ENCODE assay signal across 22 cellular contexts in genomic region chr2:12300019-12300602, GRCh38.
A peak's percentile ranks its signal among the peaks of the same experiment; 100 is the strongest.
DNase-seq lines count a peak whose midpoint lies in the region; ATAC-seq and TF ChIP-seq lines count a peak whose summit lies in the region.
"Had no signal": no experiment of that assay in that cellular context is flagged by ENCODE, and none has a peak within 500 bp of the region (broad histone marks: within the 10 kb centered on the region; RNA-seq: fewer than 3 reads in every experiment).

No MANE protein-coding gene starts in this region.

- H3K9ac ChIP-seq in PC-3 (ENCODE audit: low read length): no peak overlapping the region
- H3K9ac ChIP-seq: BLaER1 had no signal

- BruUV-seq in PC-3 (replicated peaks; lab: Mats Ljungman, UMichigan): no TSS peak

- CTCF ChIA-PET in PC-3 (lab: Charles Lee): no interaction called here

- POLR2A ChIA-PET in PC-3 (lab: Charles Lee; ENCODE audit: unreplicated experiment): no interaction called here

- H3K27me3 ChIP-seq in ACC112 (ENCODE audit: insufficient read depth, low read length) (no peaks in the 10 kb centered on the region), PC-3 (ENCODE audit: low read length) (no peaks in the 10 kb centered on the region), gastroesophageal sphincter (no peaks in the 10 kb centered on the region)
- H3K27me3 ChIP-seq: BLaER1, gastrocnemius medialis, pancreas had no signal

- TF ChIP-seq CTCF in PC-3 (conservative IDR thresholded peaks at IDR 0.05; ENCODE audit: low read depth, low read length): no peak
- no peak for TF ChIP-seq CTCF in gastroesophageal sphincter (IDR thresholded peaks at IDR 0.05)

- H3K27ac ChIP-seq in ACC112 (ENCODE audit: low read depth, low read length): peak overlapping the region; percentile 40
- no peak overlapping the region for H3K27ac ChIP-seq in PC-3 (ENCODE audit: low read length)
- peak overlapping the region; percentile 31 to 73 (median 60) for H3K27ac ChIP-seq in gastroesophageal sphincter
- H3K27ac ChIP-seq: BLaER1, coronary artery, gastrocnemius medialis, pancreas had no signal

- no peak overlapping the region for H3K4me3 ChIP-seq in ACC112 (ENCODE audit: low read depth, low read length)
- no peak overlapping the region for H3K4me3 ChIP-seq in PC-3 (ENCODE audit: low read length)
- no peak overlapping the region for H3K4me3 ChIP-seq in gastroesophageal sphincter
- H3K4me3 ChIP-seq: BLaER1, coronary artery, gastrocnemius medialis, pancreas had no signal

- H3K4me1 ChIP-seq in ACC112 (ENCODE audit: control insufficient read depth, insufficient read depth, low read length, unreplicated experiment) (peaks cover 51% of the 10 kb centered on the region), PC-3 (ENCODE audit: insufficient read depth, low read length) (peaks cover 39% of the 10 kb centered on the region), gastroesophageal sphincter (peaks cover 0 to 14% (median 12%) of the 10 kb centered on the region in 3 donors)
- H3K4me1 ChIP-seq: gastrocnemius medialis had no signal

- no peaks in the 10 kb centered on the region for H3F3A ChIP-seq in PC-3 (ENCODE audit: low read length, unreplicated experiment)

- intact Hi-C loops in PC-3 (cut with micrococcal nuclease): loop anchor here (5.0 kb wide), 1 partner anchor 468 kb away; no protein-coding TSS in a partner anchor

- H3K9me2 ChIP-seq in PC-3 (replicated peaks; ENCODE audit: low read length): no peaks in the 10 kb centered on the region

- no peaks in the 10 kb centered on the region for H3K36me3 ChIP-seq in ACC112 (ENCODE audit: insufficient read depth, low read length)
- no peaks in the 10 kb centered on the region for H3K36me3 ChIP-seq in PC-3 (ENCODE audit: low read depth, low read length)
- H3K36me3 ChIP-seq in gastroesophageal sphincter: no peaks in the 10 kb centered on the region
- H3K36me3 ChIP-seq: BLaER1, gastrocnemius medialis, pancreas had no signal

- ATAC-seq in PC-3: no peak
- ATAC-seq in gastroesophageal sphincter: no peak
- ATAC-seq: gastrocnemius medialis, natural killer cell, pancreas, sciatic nerve had no signal

- DNase-seq in PC-3: peak; percentile 28
- DNase-seq in dermis blood vessel endothelial cell: peak; percentile 11
- no peak for DNase-seq in NCI-H1048 (lab: John Stamatoyannopoulos, UW)
- no peak for DNase-seq in NCI-H510A treated with DMSO at 0.1 percent for 48 hours (lab: John Stamatoyannopoulos, UW)
- no peak for DNase-seq in glomerular visceral epithelial cell (ENCODE audit: extremely low spot score)
- no peak for DNase-seq in activated CD4-positive, alpha-beta T cell treated with anti-CD3 and anti-CD28 coated beads for 4 hours
- DNase-seq: activated B cell treated with CpG ODN at 0.5 μM for 24 hours; activated CD4-positive, alpha-beta T cell treated with anti-CD3 and anti-CD28 coated beads, Interleukin-2, amount 50 U/mL, for 48 hours; activated CD8-positive, alpha-beta memory T cell treated with anti-CD3 and anti-CD28 coated beads, Interleukin-2, amount 50 U/mL, for 48 hours; activated naive CD8-positive, alpha-beta T cell treated with anti-CD3 and anti-CD28 coated beads, Interleukin-2, amount 10 ng/mL, durations not matched to agents 7 days and 5 days; COR-L47; gastrocnemius medialis; GOT3; natural killer cell; NCI-H526 treated with DMSO at 0.1 percent for 48 hours; pancreas; T-helper 9 cell had no signal

- no peak overlapping the region for H3K4me2 ChIP-seq in PC-3 (ENCODE audit: low read length)
- H3K4me2 ChIP-seq: BLaER1 had no signal

- no peak for TF ChIP-seq EP300 in gastroesophageal sphincter (IDR thresholded peaks at IDR 0.05)

- TF ChIP-seq POLR2A in gastroesophageal sphincter (IDR thresholded peaks at IDR 0.05): no peak

- H4K20me1 ChIP-seq in PC-3 (ENCODE audit: low read length): no peaks in the 10 kb centered on the region
- H4K20me1 ChIP-seq: BLaER1 had no signal

- WGBS in gastroesophageal sphincter (ENCODE audit: low coverage in 1 of 2), 2 donors: 24 to 49% methylated on average over 4 of the region's 4 CpGs

- H2AFZ ChIP-seq in ACC112 (ENCODE audit: low read length, unreplicated experiment): peak overlapping the region; percentile 37
- H2AFZ ChIP-seq in PC-3 (ENCODE audit: low read length): no peak overlapping the region

- no peaks in the 10 kb centered on the region for H3K79me2 ChIP-seq in ACC112 (ENCODE audit: control insufficient read depth, insufficient read depth, low read length, unreplicated experiment)
- no peaks in the 10 kb centered on the region for H3K79me2 ChIP-seq in PC-3 (ENCODE audit: low read length)

- H3K9me3 ChIP-seq in PC-3 (ENCODE audit: low read length) (no peaks in the 10 kb centered on the region), gastroesophageal sphincter (no peaks in the 10 kb centered on the region)
- H3K9me3 ChIP-seq: BLaER1, gastrocnemius medialis, pancreas had no signal

Comparison
In these comparisons a context has a peak if more than half of its experiments do, and no peak if none do; other contexts are left out.
1. DNase-seq: peak in PC-3 (single experiment) and dermis blood vessel endothelial cell (single experiment); none in NCI-H1048 (single experiment), NCI-H510A treated with DMSO at 0.1 percent for 48 hours (single experiment), glomerular visceral epithelial cell (single experiment) and activated CD4-positive, alpha-beta T cell treated with anti-CD3 and anti-CD28 coated beads for 4 hours (0 of 2).